ENCODE assay signal across 1 cellular context in the genomic region with DNA sequence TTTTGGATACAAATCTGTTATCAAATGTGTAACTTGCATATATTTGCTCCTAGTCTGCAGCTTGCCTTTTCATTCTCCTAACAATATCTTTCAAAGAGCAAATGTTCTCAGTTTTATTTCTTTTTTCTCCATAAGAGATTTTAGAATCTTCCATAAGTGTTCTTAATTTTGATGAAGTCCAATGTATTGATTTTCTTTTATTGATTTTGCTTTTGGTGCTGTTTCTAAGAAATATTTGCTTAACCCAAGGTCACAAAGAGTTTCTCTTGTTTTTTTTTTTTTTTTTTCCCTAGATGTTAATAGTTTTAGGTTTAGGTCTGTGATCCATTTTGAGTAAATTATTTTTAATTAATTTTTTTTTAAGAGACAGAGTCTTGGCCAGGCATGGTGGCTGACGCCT.
TF ChIP-seq lines count a peak whose summit lies in the region.

No MANE protein-coding gene starts in this region.

TF ChIP-seq in HepG2, 621 proteins besides CTCF, POLR2A, EP300 and RAD21 (continued from another document):
- TF ChIP-seq, protein P1, sequence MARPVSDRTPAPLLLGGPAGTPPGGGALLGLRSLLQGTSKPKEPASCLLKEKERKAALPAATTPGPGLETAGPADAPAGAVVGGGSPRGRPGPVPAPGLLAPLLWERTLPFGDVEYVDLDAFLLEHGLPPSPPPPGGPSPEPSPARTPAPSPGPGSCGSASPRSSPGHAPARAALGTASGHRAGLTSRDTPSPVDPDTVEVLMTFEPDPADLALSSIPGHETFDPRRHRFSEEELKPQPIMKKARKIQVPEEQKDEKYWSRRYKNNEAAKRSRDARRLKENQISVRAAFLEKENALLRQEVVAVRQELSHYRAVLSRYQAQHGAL (CRISPR knock-in tag; IDR thresholded peaks at IDR 0.05; ENCODE audit: not compliant biosample characterization): no peak
- TF ChIP-seq DNMT3B (CRISPR knock-in tag; conservative IDR thresholded peaks at IDR 0.05) (no peak), ZFY (CRISPR knock-in tag; IDR thresholded peaks at IDR 0.05) (no peak), BCL6 (CRISPR knock-in tag; IDR thresholded peaks at IDR 0.05) (peak; percentile 55), CENPT (CRISPR knock-in tag; IDR thresholded peaks at IDR 0.05; ENCODE audit: low read depth) (no peak)
- TF ChIP-seq, protein P2, sequence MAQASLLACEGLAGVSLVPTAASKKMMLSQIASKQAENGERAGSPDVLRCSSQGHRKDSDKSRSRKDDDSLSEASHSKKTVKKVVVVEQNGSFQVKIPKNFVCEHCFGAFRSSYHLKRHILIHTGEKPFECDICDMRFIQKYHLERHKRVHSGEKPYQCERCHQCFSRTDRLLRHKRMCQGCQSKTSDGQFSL (CRISPR knock-in tag; IDR thresholded peaks at IDR 0.05): no peak
